In the genomic region with DNA sequence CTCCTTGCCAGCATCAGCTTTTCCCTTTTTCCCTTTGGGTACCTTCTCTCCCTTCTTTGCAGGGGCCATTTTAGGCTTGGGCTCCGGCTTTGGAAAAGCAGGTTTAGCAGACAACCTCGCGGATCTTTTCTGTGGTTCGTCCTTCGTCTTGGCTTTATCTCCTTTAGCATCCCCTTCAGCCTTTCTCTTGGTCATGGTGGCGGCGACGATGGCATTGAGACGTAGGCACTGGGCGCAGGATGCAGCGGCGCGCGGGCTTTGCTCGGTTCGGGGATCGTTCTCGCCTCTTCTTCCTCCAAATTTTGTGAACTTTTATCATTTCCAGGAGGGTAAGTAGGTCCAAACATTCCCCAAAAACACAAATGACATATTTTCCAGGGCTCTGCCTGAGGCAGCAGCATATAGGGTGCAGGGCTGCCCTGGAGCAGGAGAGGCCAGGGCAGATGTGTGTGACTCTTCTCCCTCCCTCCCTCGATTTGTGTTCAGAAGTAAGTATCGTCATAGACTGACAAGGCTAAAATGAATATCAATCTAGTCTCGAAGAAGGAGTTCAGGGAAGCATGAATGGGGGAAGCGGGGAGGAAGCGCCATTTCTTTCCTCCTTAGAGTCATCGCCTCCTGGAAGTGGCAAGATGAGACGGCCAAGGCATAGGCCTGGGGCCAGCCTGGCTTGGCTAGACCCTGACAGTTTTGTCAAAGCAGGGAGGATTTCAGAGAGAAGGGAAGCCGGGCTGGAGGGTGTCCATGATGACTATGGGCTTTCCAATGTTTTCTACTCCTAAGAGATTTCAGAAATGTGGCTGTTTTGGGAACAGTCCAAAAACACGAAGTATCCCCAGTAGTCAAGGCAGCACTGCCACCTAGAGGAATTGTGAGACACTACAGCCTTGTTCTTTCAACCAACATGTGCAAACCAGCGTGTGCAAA, we compare ENCODE assay signal across 9 cellular contexts. TPM values are rescaled to one million over a fixed set of nuclear protein-coding genes. Genes with fewer than 3 reads are reported as not detected.
A peak's percentile ranks its signal among the peaks of the same experiment; 100 is the strongest.
DNase-seq lines count a peak whose midpoint lies in the region; ATAC-seq lines count a peak whose summit lies in the region.
"Had no signal": no experiment of that assay in that cellular context is flagged by ENCODE, and none has a peak within 500 bp of the region (broad histone marks: within the 10 kb centered on the region; RNA-seq: fewer than 3 reads in every experiment).

No MANE protein-coding gene starts in this region.

- no peak overlapping the region for H3K27ac Mint-ChIP-seq in CD8-positive, alpha-beta memory T cell

- no peak overlapping the region for H3K4me3 Mint-ChIP-seq in CD8-positive, alpha-beta memory T cell
- H3K4me3 Mint-ChIP-seq: IgD-negative memory B cell had no signal

- POLR2A ChIA-PET in CD8-positive, alpha-beta memory T cell (lab: Charles Lee) = no interaction called here

- peaks cover 0 to 3% (median 0%) of the 10 kb centered on the region in 3 donors for H3K36me3 Mint-ChIP-seq in CD8-positive, alpha-beta memory T cell

- no peak for ATAC-seq in HG03565 (IDR thresholded peaks at IDR 0.05; ENCODE audit: unreplicated experiment)

- H3K27me3 Mint-ChIP-seq in CD8-positive, alpha-beta memory T cell = peaks cover 9 to 18% of the 10 kb centered on the region in 2 donors

- no peaks in the 10 kb centered on the region for H3K4me1 ChIP-seq in CD8-positive, alpha-beta memory T cell (ENCODE audit: insufficient read depth, low read length)
- H3K4me1 ChIP-seq in effector memory CD4-positive, alpha-beta T cell (ENCODE audit: control insufficient read depth, insufficient read depth, low read length, poor library complexity, severe bottlenecking) = no peaks in the 10 kb centered on the region

- H3K9me3 Mint-ChIP-seq in CD8-positive, alpha-beta memory T cell = no peaks in the 10 kb centered on the region

- H3K4me1 Mint-ChIP-seq in CD8-positive, alpha-beta memory T cell = peaks cover 0 to 5% (median 4%) of the 10 kb centered on the region in 3 donors

- CTCF ChIA-PET in CD8-positive, alpha-beta memory T cell (lab: Charles Lee) = interaction anchor here (0.8 to 1.3 kb wide), 2 partner anchors 14 to 282 kb away, joined by 3 read pairs; no protein-coding TSS in a partner anchor

- H3K9me3 ChIP-seq in CD8-positive, alpha-beta memory T cell (ENCODE audit: low read length) = no peaks in the 10 kb centered on the region
- no peaks in the 10 kb centered on the region for H3K9me3 ChIP-seq in effector memory CD4-positive, alpha-beta T cell (ENCODE audit: control insufficient read depth, low read length)

- no peaks in the 10 kb centered on the region for H3K36me3 ChIP-seq in CD8-positive, alpha-beta memory T cell (ENCODE audit: insufficient read depth, low read length)
- H3K36me3 ChIP-seq in effector memory CD4-positive, alpha-beta T cell (ENCODE audit: control insufficient read depth, insufficient read depth, low read length) = no peaks in the 10 kb centered on the region

- DNase-seq in CD8-positive, alpha-beta memory T cell = peak; percentile 17 to 70 (median 56)
- DNase-seq in HS-5 (ENCODE audit: low read depth) (peak; percentile 84), NCI-H82 treated with DMSO at 0.1 percent for 48 hours (lab: John Stamatoyannopoulos, UW; ENCODE audit: unreplicated experiment) (peak; percentile 47), medulla oblongata (ENCODE audit: extremely low spot score) (peak; percentile 98)
- peak; percentile 52 to 66 for DNase-seq in activated CD4-positive, alpha-beta T cell treated with anti-CD3 and anti-CD28 coated beads, Interleukin-2, amount 50 U/mL, for 48 hours
- DNase-seq in effector memory CD4-positive, alpha-beta T cell = peak; percentile 14 to 48 (median 16)
- peak; percentile 19 to 26 for DNase-seq in stimulated activated CD8-positive, alpha-beta memory T cell treated with anti-CD3 and anti-CD28 coated beads, Interleukin-2, amount 100 ng/mL, for 1 hour (ENCODE audit: low read depth in 2 of 2)

- no peak overlapping the region for H3K4me3 ChIP-seq in CD8-positive, alpha-beta memory T cell (ENCODE audit: low read length)
- no peak overlapping the region for H3K4me3 ChIP-seq in effector memory CD4-positive, alpha-beta T cell (ENCODE audit: insufficient read depth, low read depth, low read length, poor library complexity, severe bottlenecking)

- no peak overlapping the region for H3K27ac ChIP-seq in CD8-positive, alpha-beta memory T cell (ENCODE audit: low read depth, low read length)
- H3K27ac ChIP-seq in effector memory CD4-positive, alpha-beta T cell (ENCODE audit: insufficient read depth, low read length, poor library complexity, severe bottlenecking) = no peak overlapping the region

- H3K27me3 ChIP-seq in CD8-positive, alpha-beta memory T cell (ENCODE audit: insufficient read depth, low read length, poor library complexity, severe bottlenecking) = no peaks in the 10 kb centered on the region
- no peaks in the 10 kb centered on the region for H3K27me3 ChIP-seq in effector memory CD4-positive, alpha-beta T cell (replicated peaks; ENCODE audit: control insufficient read depth, insufficient read depth, low read length, poor library complexity, severe bottlenecking)

RNA-seq across cellular contexts. Expression of a gene that starts 13.2 kb away (rescaled TPM):
- total RNA-seq in CD8-positive, alpha-beta memory T cell = under 1 TPM in 1 of 2 experiments, not detected in 1; 0.24 TPM
- polyA plus RNA-seq in CD8-positive, alpha-beta memory T cell = not detected
- polyA plus RNA-seq: IgD-negative memory B cell had no signal

RNA-seq across cellular contexts. Expression of a gene that starts 43.6 kb away (rescaled TPM):
- total RNA-seq in CD8-positive, alpha-beta memory T cell = 10 to 100 TPM; 23.1 to 24.8 TPM
- 8.6 TPM for polyA plus RNA-seq in CD8-positive, alpha-beta memory T cell

Comparison
In these comparisons a context has a peak if more than half of its experiments do, and no peak if none do; other contexts are left out.
1. DNase-seq: peak in every context shown above with its lines; median percentile 98 in medulla oblongata; 84 in HS-5; 59 in activated CD4-positive, alpha-beta T cell treated with anti-CD3 and anti-CD28 coated beads, Interleukin-2, amount 50 U/mL, for 48 hours; 56 in CD8-positive, alpha-beta memory T cell; 47 in NCI-H82 treated with DMSO at 0.1 percent for 48 hours; 22 in stimulated activated CD8-positive, alpha-beta memory T cell treated with anti-CD3 and anti-CD28 coated beads, Interleukin-2, amount 100 ng/mL, for 1 hour; 16 in effector memory CD4-positive, alpha-beta T cell.